27 cellular contexts compared by ENCODE assay signal in the genomic region with DNA sequence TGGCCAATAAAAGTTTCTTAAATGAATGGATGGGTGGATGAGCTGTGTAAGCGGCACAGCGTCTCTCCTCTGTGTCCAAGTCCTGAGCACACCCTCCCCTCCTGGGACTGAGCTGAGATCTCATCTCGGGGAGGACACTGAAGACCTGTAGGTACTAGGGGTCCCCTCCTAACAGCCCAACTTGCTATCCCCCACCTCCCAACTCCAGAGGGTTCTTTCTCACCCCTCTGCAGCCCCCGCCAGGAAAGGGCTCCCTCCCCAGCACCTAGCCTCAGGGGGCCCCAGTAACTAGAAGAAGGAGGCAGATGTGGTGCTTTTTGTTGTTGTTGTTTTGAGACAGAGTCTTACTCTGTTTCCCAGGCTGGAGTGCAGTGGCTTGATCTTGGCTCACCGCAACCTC. TPM values are rescaled to one million over a fixed set of nuclear protein-coding genes. Genes with fewer than 3 reads are reported as not detected.
DNase-seq lines count a peak whose midpoint lies in the region; ATAC-seq, FAIRE-seq and TF ChIP-seq lines count a peak whose summit lies in the region.
"Had no signal": no experiment of that assay in that cellular context is flagged by ENCODE, and none has a peak within 500 bp of the region (broad histone marks: within the 10 kb centered on the region; RNA-seq: fewer than 3 reads in every experiment).

No MANE protein-coding gene starts in this region.

- H3K79me2 ChIP-seq in K562 (ENCODE audit: control insufficient read depth, insufficient read depth, low read length), result no peaks in the 10 kb centered on the region

- no peak for FAIRE-seq in K562 (lab: Jason Lieb, UNC)
- FAIRE-seq: A549, D721Med, GM12878, GM19239, H1 had no signal

- WGBS in K562 (ENCODE audit: insufficient coverage, low coverage, missing lambda C conversion rate), result 66% methylated on average over 4 of the region's 5 CpGs
- 82 to 95% (median 93%) methylated on average over 3 to 5 of the region's 5 CpGs for WGBS in spleen, 5 donors

- BruUV-seq in K562 (replicated peaks; lab: Mats Ljungman, UMichigan), result no TSS peak

- peak overlapping the region; percentile 19 for H3K27ac Mint-ChIP-seq in neural crest cell (ENCODE audit: unreplicated experiment)
- H3K27ac Mint-ChIP-seq: CD4-positive, alpha-beta T cell; H9; HFFc6 had no signal

- intact Hi-C loops in K562 (cut with micrococcal nuclease), result no loop called here
- intact Hi-C loops in spleen (cut with DNase I; ENCODE audit: low total_unique reads), result no loop called here

- ATAC-seq in K562, result no peak
- ATAC-seq: A549, GM12878, HCT116 had no signal

- peaks cover 6% of the 10 kb centered on the region for H3K27me3 Mint-ChIP-seq in neural crest cell (ENCODE audit: low read depth)

- CTCF ChIA-PET in K562 (lab: Yijun Ruan, JAX; ENCODE audit: low intra/inter-chr PET ratio) (no interaction called here), HEK293T (lab: Yijun Ruan, JAX) (interaction anchor here (0.7 to 1.1 kb wide), 3 partner anchors 14 to 261 kb away, joined by 3 read pairs; partner anchors contain the start of genes ASF1B, BRME1 and CC2D1A)

- H3K4me1 ChIP-seq in K562 (replicated peaks in 1 of 2; ENCODE audit: control insufficient read depth in 2 of 2, insufficient read depth in 2 of 2, low read length in 2 of 2), result peaks cover 11 to 40% of the 10 kb centered on the region in 2 experiments
- H3K4me1 ChIP-seq in spleen, result peaks cover 12 to 39% (median 24%) of the 10 kb centered on the region in 6 donors

- TF ChIP-seq POLR2A in K562 (conservative IDR thresholded peaks at IDR 0.05) (no peak), spleen (IDR thresholded peaks at IDR 0.05) (no peak)

- H3K36me3 Mint-ChIP-seq in neural crest cell (ENCODE audit: low read depth), result no peaks in the 10 kb centered on the region
- H3K36me3 Mint-ChIP-seq: CD14-positive monocyte; CD8-positive, alpha-beta memory T cell had no signal

- H3K9me3 ChIP-seq in K562 (replicated peaks; ENCODE audit: control insufficient read depth, insufficient read depth, low read depth, low read length), result no peaks in the 10 kb centered on the region
- H3K9me3 ChIP-seq in spleen, result no peaks in the 10 kb centered on the region
- H3K9me3 ChIP-seq: A549; BE2C; BLaER1 treated with 17β-estradiol and CSF1 and Interleukin-3, amounts not matched to agents 10 nM and 100 nM had no signal

- H3K9ac ChIP-seq in K562 (ENCODE audit: insufficient read depth in 1 of 2, low read depth in 2 of 2, low read length in 2 of 2), result peak overlapping the region in 1 of 2 experiments; percentile 20; a peak in 1 of 4 replicates
- H3K9ac ChIP-seq: GM23248 had no signal

- no peak overlapping the region for H3K4me2 ChIP-seq in K562 (ENCODE audit: insufficient read depth, low read length)
- H3K4me2 ChIP-seq: A549; BLaER1 treated with 17β-estradiol and CSF1 and Interleukin-3, amounts not matched to agents 10 nM and 100 nM had no signal

- H3K27me3 ChIP-seq in H7 (ENCODE audit: control insufficient read depth, insufficient read depth, low read length) (peaks cover 42% of the 10 kb centered on the region), K562 (ENCODE audit: control insufficient read depth in 2 of 2, insufficient read depth in 2 of 2, low read length in 2 of 2) (no peaks in the 10 kb centered on the region; a peak in 1 of 5 replicates), spleen (replicated peaks in 1 of 7) (peaks cover 0 to 29% (median 5%) of the 10 kb centered on the region in 7 donors)
- H3K27me3 ChIP-seq: BE2C had no signal

- H4K20me1 ChIP-seq in K562 (replicated peaks; ENCODE audit: control insufficient read depth, insufficient read depth, low read length), result no peaks in the 10 kb centered on the region
- H4K20me1 ChIP-seq: BLaER1 treated with 17β-estradiol and CSF1 and Interleukin-3, amounts not matched to agents 10 nM and 100 nM had no signal

- POLR2A ChIA-PET in K562 (lab: Yijun Ruan, JAX) (interaction anchor here (0.7 kb wide), 1 partner anchor 255 kb away, joined by 3 read pairs; no protein-coding TSS in a partner anchor), HEK293T (lab: Yijun Ruan, JAX) (no interaction called here)

- no peak overlapping the region for H3K4me3 ChIP-seq in H7 (ENCODE audit: insufficient read depth, low read depth, low read length)
- H3K4me3 ChIP-seq in K562, result no peak overlapping the region
- H3K4me3 ChIP-seq in spleen, result no peak overlapping the region
- H3K4me3 ChIP-seq: A549; BLaER1 treated with 17β-estradiol and CSF1 and Interleukin-3, amounts not matched to agents 10 nM and 100 nM; GM12878; GM23248 had no signal

- no peak overlapping the region for H2AFZ ChIP-seq in K562 (ENCODE audit: low read depth, low read length)
- H2AFZ ChIP-seq: GM23248 had no signal

- H3K27ac ChIP-seq in K562 (ENCODE audit: extremely low read depth, low read depth, low read length) (no peak overlapping the region), spleen (no peak overlapping the region)
- H3K27ac ChIP-seq: A549; BLaER1 treated with 17β-estradiol and CSF1 and Interleukin-3, amounts not matched to agents 10 nM and 100 nM; GM23248 had no signal

- H3K4me3 Mint-ChIP-seq in neural crest cell, result peak overlapping the region; percentile 62
- H3K4me3 Mint-ChIP-seq: CD14-positive monocyte; CD4-positive, alpha-beta T cell; CD8-positive, alpha-beta memory T cell; H9; HFFc6 had no signal

- no peak for TF ChIP-seq EP300 in K562 (IDR thresholded peaks at IDR 0.05; ENCODE audit: low read length)

- no peaks in the 10 kb centered on the region for H3K9me3 Mint-ChIP-seq in neural crest cell
- H3K9me3 Mint-ChIP-seq: CD4-positive, alpha-beta T cell; CD8-positive, alpha-beta memory T cell; H9; HFFc6 had no signal

- peaks cover 11% of the 10 kb centered on the region for H3K4me1 Mint-ChIP-seq in neural crest cell

- H3K36me3 ChIP-seq in H7 (replicated peaks; ENCODE audit: control insufficient read depth, insufficient read depth, low read length), result no peaks in the 10 kb centered on the region
- no peaks in the 10 kb centered on the region for H3K36me3 ChIP-seq in K562 (ENCODE audit: control insufficient read depth, insufficient read depth, low read length)
- no peaks in the 10 kb centered on the region for H3K36me3 ChIP-seq in spleen
- H3K36me3 ChIP-seq: BE2C; BLaER1 treated with 17β-estradiol and CSF1 and Interleukin-3, amounts not matched to agents 10 nM and 100 nM had no signal

- no peak for TF ChIP-seq CTCF in K562 (IDR thresholded peaks at IDR 0.05 in 2 of 3, conservative IDR thresholded peaks at IDR 0.05 in 1 of 3; ENCODE audit: insufficient read depth in 2 of 3, low read depth in 1 of 3, low read length in 3 of 3)
- TF ChIP-seq CTCF in neural crest cell (conservative IDR thresholded peaks at IDR 0.05), result no peak
- TF ChIP-seq CTCF in spleen (IDR thresholded peaks at IDR 0.05 in 8 of 11, conservative IDR thresholded peaks at IDR 0.05 in 3 of 11), result no peak

- in situ Hi-C loops in K562 (cut with MboI), result loop anchor here (5.0 to 10.0 kb wide), 2 partner anchors 471 to 609 kb away; no protein-coding TSS in a partner anchor

- H3K9me1 ChIP-seq in K562 (ENCODE audit: control insufficient read depth, insufficient read depth, low read length), result no peaks in the 10 kb centered on the region

- no peak for TF ChIP-seq RAD21 in K562 (CRISPR knock-in tag; conservative IDR thresholded peaks at IDR 0.05 in 1 of 2, IDR thresholded peaks at IDR 0.05 in 1 of 2)

- peak; percentile 31 for DNase-seq in H7
- DNase-seq in K562 (ENCODE audit: extremely low read depth in 1 of 4, low spot score in 3 of 4), result no peak
- no peak for DNase-seq in neural crest cell (ENCODE audit: low read depth, low spot score)
- no peak for DNase-seq in HEK293T (ENCODE audit: extremely low spot score)
- no peak for DNase-seq in spleen
- DNase-seq in T-helper 9 cell, result no peak
- DNase-seq: 8988T; ACHN; AML-193; BE2C; CD4-positive, alpha-beta T cell; CD8-positive, alpha-beta memory T cell; DMS 273 treated with DMSO at 0.1 percent for 48 hours; DMS79; EL; GDM1; GM23248; H9; HFFc6 had no signal

RNA-seq across cellular contexts. Expression of gene NANOS3, which starts 1.1 kb away (rescaled TPM):
- not detected in 2 replicates for total RNA-seq in H7 (2014; rRNA removed; shearing (Covaris generic))
- not detected in 2 replicates for total RNA-seq in K562 (2011; cell fraction: chromatin; rRNA removed; ENCODE audit: low replicate concordance)
- not detected in 2 replicates for total RNA-seq in K562 (2011; cell fraction: nucleolus; rRNA removed)
- total RNA-seq in K562 (2011; cell fraction: nucleoplasm; rRNA removed), result not detected in 2 replicates
- total RNA-seq in K562 (2014; rRNA removed) (not detected in 2 replicates), K562 (2014; rRNA removed; fragmentation: Illumina TruSeq; extraction: Trizol) (not detected in 2 replicates), K562 (2015; rRNA removed; fragmentation: Illumina TruSeq; extraction: Trizol) (not detected in 2 replicates), K562 (2021) (not detected in 2 replicates), neural crest cell (0.73 and 1.6 TPM in 2 replicates), spleen (not detected)
- polyA plus RNA-seq in K562 (2011; rRNA removed) (not detected in 2 replicates), K562 (2014; fragmentation: Illumina TruSeq; extraction: Trizol) (not detected in 2 replicates), K562 (2014; fragmentation: Nextera tagmentation; extraction: Ambion mirVana) (not detected), K562 (2014; rRNA removed) (not detected in 2 replicates), spleen (under 1 TPM; 0.42 to 0.99 (median 0.52) TPM)
- not detected in 2 replicates for polyA plus RNA-seq in K562 (2011; cell fraction: cytosol; rRNA removed)
- not detected in 2 replicates for polyA plus RNA-seq in K562 (2011; cell fraction: nucleus; rRNA removed)
- polyA plus RNA-seq in K562 (2012), result not detected in 2 replicates
- not detected in 2 replicates for polyA minus RNA-seq in K562 (2011; rRNA and poly(A)+ RNA removed)
- not detected in 2 replicates for polyA minus RNA-seq in K562 (2011; cell fraction: cytosol; rRNA and poly(A)+ RNA removed)
- not detected in 2 replicates for polyA minus RNA-seq in K562 (2011; cell fraction: nucleus; rRNA and poly(A)+ RNA removed)
- total RNA-seq: GM23248, H1, H9 had no signal
- polyA plus RNA-seq: CD14-positive monocyte; CD8-positive, alpha-beta memory T cell had no signal

RNA-seq across cellular contexts. Expression of gene BRME1, which starts 30.1 kb away (rescaled TPM):
- total RNA-seq in H7 (2014; rRNA removed; shearing (Covaris generic)), result 3.4 and 4.1 TPM in 2 replicates
- 4.2 and 15.2 TPM in 2 replicates for total RNA-seq in K562 (2011; cell fraction: chromatin; rRNA removed; ENCODE audit: low replicate concordance)
- total RNA-seq in K562 (2011; cell fraction: nucleolus; rRNA removed), result 11.3 and 15.2 TPM in 2 replicates
- total RNA-seq in K562 (2011; cell fraction: nucleoplasm; rRNA removed), result 7.3 TPM in 2 replicates
- total RNA-seq in K562 (2014; rRNA removed) (3.6 and 4.2 TPM in 2 replicates), K562 (2014; rRNA removed; fragmentation: Illumina TruSeq; extraction: Trizol) (1.9 and 2.4 TPM in 2 replicates), K562 (2015; rRNA removed; fragmentation: Illumina TruSeq; extraction: Trizol) (4.6 and 6.0 TPM in 2 replicates), K562 (2021) (5.9 and 6.1 TPM in 2 replicates), neural crest cell (15.0 and 15.1 TPM in 2 replicates), spleen (1 to 10 TPM in 6 of 7 donors, under 1 TPM in 1; 0.97 to 3.5 (median 2.1) TPM)
- polyA plus RNA-seq in K562 (2011; rRNA removed) (3.0 and 5.5 TPM in 2 replicates), K562 (2014; fragmentation: Illumina TruSeq; extraction: Trizol) (4.6 and 4.8 TPM in 2 replicates), K562 (2014; fragmentation: Nextera tagmentation; extraction: Ambion mirVana) (under 1 TPM; 0.75 to 0.88 TPM), K562 (2014; rRNA removed) (4.5 and 6.0 TPM in 2 replicates), spleen (1 to 10 TPM; 1.3 to 3.8 (median 2.7) TPM)
- 5.1 and 5.3 TPM in 2 replicates for polyA plus RNA-seq in K562 (2011; cell fraction: cytosol; rRNA removed)
- 13.5 and 15.3 TPM in 2 replicates for polyA plus RNA-seq in K562 (2011; cell fraction: nucleus; rRNA removed)
- 4.7 and 8.9 TPM in 2 replicates for polyA plus RNA-seq in K562 (2012)
- polyA minus RNA-seq in K562 (2011; rRNA and poly(A)+ RNA removed), result 1.4 and 1.6 TPM in 2 replicates
- 1.4 and 4.5 TPM in 2 replicates for polyA minus RNA-seq in K562 (2011; cell fraction: cytosol; rRNA and poly(A)+ RNA removed)
- polyA minus RNA-seq in K562 (2011; cell fraction: nucleus; rRNA and poly(A)+ RNA removed), result 4.6 and 7.6 TPM in 2 replicates

RNA-seq across cellular contexts. Expression of gene CC2D1A, which starts 30.2 kb away (rescaled TPM):
- total RNA-seq in H7 (2014; rRNA removed; shearing (Covaris generic)), result 22.8 and 25.0 TPM in 2 replicates
- 61.5 and 146 TPM in 2 replicates for total RNA-seq in K562 (2011; cell fraction: chromatin; rRNA removed; ENCODE audit: low replicate concordance)
- 72.1 and 79.4 TPM in 2 replicates for total RNA-seq in K562 (2011; cell fraction: nucleolus; rRNA removed)
- 61.5 and 70.7 TPM in 2 replicates for total RNA-seq in K562 (2011; cell fraction: nucleoplasm; rRNA removed)
- 17.9 and 18.8 TPM in 2 replicates for total RNA-seq in K562 (2014; rRNA removed)
- total RNA-seq in K562 (2014; rRNA removed; fragmentation: Illumina TruSeq; extraction: Trizol), result 5.8 and 7.7 TPM in 2 replicates
- total RNA-seq in K562 (2015; rRNA removed; fragmentation: Illumina TruSeq; extraction: Trizol), result 12.0 and 12.9 TPM in 2 replicates
- 28.4 and 31.0 TPM in 2 replicates for total RNA-seq in K562 (2021)
- 10.1 and 25.5 TPM in 2 replicates for polyA plus RNA-seq in K562 (2011; rRNA removed)
- polyA plus RNA-seq in K562 (2011; cell fraction: cytosol; rRNA removed), result 8.9 and 11.7 TPM in 2 replicates
- 67.6 and 73.2 TPM in 2 replicates for polyA plus RNA-seq in K562 (2011; cell fraction: nucleus; rRNA removed)
- polyA plus RNA-seq in K562 (2012), result 17.9 and 39.2 TPM in 2 replicates
- 15.6 and 21.2 TPM in 2 replicates for polyA plus RNA-seq in K562 (2014; fragmentation: Illumina TruSeq; extraction: Trizol)
- polyA plus RNA-seq in K562 (2014; fragmentation: Nextera tagmentation; extraction: Ambion mirVana), result under 1 TPM; 0.32 to 0.42 TPM
- 26.7 and 27.1 TPM in 2 replicates for polyA plus RNA-seq in K562 (2014; rRNA removed)
- 8.3 and 8.9 TPM in 2 replicates for polyA minus RNA-seq in K562 (2011; rRNA and poly(A)+ RNA removed)
- polyA minus RNA-seq in K562 (2011; cell fraction: cytosol; rRNA and poly(A)+ RNA removed), result 9.0 and 11.1 TPM in 2 replicates
- 15.9 and 19.3 TPM in 2 replicates for polyA minus RNA-seq in K562 (2011; cell fraction: nucleus; rRNA and poly(A)+ RNA removed)
- 31.7 and 32.4 TPM in 2 replicates for total RNA-seq in neural crest cell
- 10 to 100 TPM; 26.2 to 40.1 (median 28.8) TPM for total RNA-seq in spleen
- polyA plus RNA-seq in spleen, result 10 to 100 TPM; 13.0 to 27.2 (median 24.5) TPM
